24 cellular contexts compared by ENCODE assay signal in genomic region chr18:12085786-12086185, GRCh38. TPM values are rescaled to one million over a fixed set of nuclear protein-coding genes. Genes with fewer than 3 reads are reported as not detected.
"Had no signal": no experiment of that assay in that cellular context is flagged by ENCODE, and none has a peak within 500 bp of the region (broad histone marks: within the 10 kb centered on the region; RNA-seq: fewer than 3 reads in every experiment).

No MANE protein-coding gene starts in this region.

- H3K27ac ChIP-seq: adrenal gland, PC-9, SJCRH30, VCaP had no signal

- H3K27me3 ChIP-seq: adrenal gland, breast epithelium, MG63, SJCRH30 had no signal

- H2AFZ ChIP-seq: PC-9 had no signal

- H3K36me3 ChIP-seq: adrenal gland, breast epithelium, MG63, SJCRH30 had no signal

- DNase-seq: activated CD4-positive, alpha-beta memory T cell treated with anti-CD3 and anti-CD28 coated beads, Interleukin-2, amount 10 ng/mL, durations not matched to agents 7 days and 5 days; activated CD4-positive, alpha-beta T cell treated with anti-CD3 and anti-CD28 coated beads for 36 hours; activated CD4-positive, alpha-beta T cell treated with anti-CD3 and anti-CD28 coated beads, Interleukin-2, amount 50 U/mL, for 1 hour; activated naive CD4-positive, alpha-beta T cell treated with anti-CD3 and anti-CD28 coated beads, Interleukin-2, amount 50 U/mL, for 16 hours; activated naive CD8-positive, alpha-beta T cell treated with anti-CD3 and anti-CD28 coated beads, Interleukin-2, amount 10 ng/mL, durations not matched to agents 7 days and 5 days; activated T-cell treated with anti-CD3 and anti-CD28 coated beads, Interleukin-2, amount 50 U/mL, for 72 hours; adrenal gland; anterior cingulate cortex; central memory CD4-positive, alpha-beta T cell; MG63; NCI-H1105; NCI-H146; NCI-H187 treated with DMSO at 0.1 percent for 48 hours; NCI-H69; Right ventricle myocardium superior; SJCRH30; SK-N-SH; T-helper 1 cell had no signal

- H3K4me1 ChIP-seq: adrenal gland, breast epithelium, SJCRH30 had no signal

- H3K4me3 ChIP-seq: adrenal gland, breast epithelium, MG63, PC-9, SJCRH30 had no signal

- H3K9me3 ChIP-seq: adrenal gland, breast epithelium, MG63, SJCRH30, SK-N-SH had no signal

- H3K4me2 ChIP-seq: PC-9, SK-N-SH had no signal

- H3K9ac ChIP-seq: SK-N-SH had no signal

- ATAC-seq: activated CD4-positive, alpha-beta T cell treated with anti-CD3 and anti-CD28 coated beads for 36 hours; activated T-cell treated with anti-CD3 and anti-CD28 coated beads, Interleukin-2, amount 50 U/mL, for 72 hours had no signal

RNA-seq across cellular contexts. Expression of gene ANKRD62, which starts 7.9 kb away (rescaled TPM):
- total RNA-seq: activated CD4-positive, alpha-beta memory T cell treated with anti-CD3 and anti-CD28 coated beads, Interleukin-2, amount 10 ng/mL, durations not matched to agents 7 days and 5 days; activated CD4-positive, alpha-beta T cell treated with anti-CD3 and anti-CD28 coated beads for 36 hours; activated CD8-positive, alpha-beta memory T cell treated with anti-CD3 and anti-CD28 coated beads for 36 hours; activated naive CD8-positive, alpha-beta T cell treated with anti-CD3 and anti-CD28 coated beads, Interleukin-2, amount 10 ng/mL, durations not matched to agents 7 days and 5 days; activated T-cell treated with anti-CD3 and anti-CD28 coated beads, Interleukin-2, amount 50 U/mL, for 72 hours; activated T-helper 2 cell treated with anti-CD3 and anti-CD28 coated beads, Interferon-gamma antibody, Interleukin-2, Interleukin-4, amounts not matched to agents 10 μg/mL and 5 μg/mL and 100 μg/mL, durations not matched to agents 14 hours and 24 hours and 36 hours; adrenal gland; breast epithelium; PC-9; Right ventricle myocardium superior; SJCRH30; T-helper 2 cell treated with Interferon-gamma antibody and Interleukin-4, amounts not matched to agents 100 ng/mL and 5 ng/mL, for 36 hours had no signal
- polyA plus RNA-seq: adrenal gland, SK-N-SH had no signal
